In the genomic region with DNA sequence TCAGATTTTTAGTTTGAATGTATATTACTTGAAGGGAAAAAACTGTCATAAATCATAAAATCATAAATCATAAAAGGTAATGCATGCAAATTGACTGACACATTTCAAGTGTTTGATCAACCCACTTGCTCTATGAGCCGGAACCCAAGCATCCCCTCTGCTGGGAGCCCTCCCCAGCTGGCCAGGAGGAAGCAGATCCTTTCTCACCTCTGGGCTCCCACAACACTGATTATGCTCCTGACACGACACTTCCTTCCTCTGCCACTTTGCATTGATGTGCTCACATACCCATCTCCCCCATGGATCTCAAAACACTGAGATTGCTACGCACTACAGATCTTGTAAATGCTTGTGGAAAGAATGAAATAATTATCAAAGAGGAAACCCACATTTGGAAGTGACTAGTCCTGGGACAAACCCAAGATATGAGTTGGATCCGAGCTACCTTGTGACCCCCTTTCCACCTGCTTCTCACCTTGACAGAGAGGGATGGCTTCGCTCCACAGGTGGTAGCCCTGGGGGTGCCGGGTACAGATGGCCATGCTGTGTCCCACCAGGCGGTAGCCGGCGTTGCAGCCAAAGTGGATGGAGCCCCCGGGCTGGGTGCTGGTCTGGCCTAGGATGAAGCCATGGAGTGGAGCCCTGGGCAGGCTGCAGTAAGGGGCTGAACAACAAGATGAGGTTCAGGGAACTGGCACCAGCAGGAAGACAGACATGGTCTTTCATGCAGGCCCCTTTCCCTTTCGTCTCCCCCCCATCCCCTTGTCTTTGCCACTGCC, we compare ENCODE assay signal across 14 cellular contexts.
"Had no signal": no experiment of that assay in that cellular context is flagged by ENCODE, and none has a peak within 500 bp of the region (broad histone marks: within the 10 kb centered on the region; RNA-seq: fewer than 3 reads in every experiment).

No MANE protein-coding gene starts in this region.

- H3K4me3 ChIP-seq: esophagus muscularis mucosa, lower lobe of right lung, spleen, testis had no signal

- H3K9me3 ChIP-seq: lower lobe of right lung, spleen, testis had no signal

- H3K27ac ChIP-seq: lower lobe of right lung, testis had no signal

- DNase-seq: activated CD4-positive, alpha-beta memory T cell treated with anti-CD3 and anti-CD28 coated beads, Interleukin-2, amount 10 ng/mL, durations not matched to agents 7 days and 5 days; activated CD4-positive, alpha-beta T cell treated with anti-CD3 and anti-CD28 coated beads for 48 hours; activated CD4-positive, CD25-positive, alpha-beta regulatory T cell; activated CD8-positive, alpha-beta memory T cell treated with anti-CD3 and anti-CD28 coated beads, Interleukin-2, amount 10 ng/mL, durations not matched to agents 7 days and 5 days; effector CD8-positive, alpha-beta T cell; immature natural killer cell; lower lobe of right lung; midbrain; spleen; stimulated activated CD4-positive, alpha-beta T cell treated with anti-CD3 and anti-CD28 coated beads, Interleukin-4, amount 100 ng/mL, for 4 hours; T-helper 9 cell; testis had no signal

- ATAC-seq: activated CD8-positive, alpha-beta memory T cell treated with anti-CD3 and anti-CD28 coated beads, Interleukin-2, amount 10 ng/mL, durations not matched to agents 7 days and 5 days; stimulated activated memory B cell treated with anti-CD40 and anti-IgM and Interleukin-4, amounts not matched to agents 10 μg/mL and 1 μg/mL and 100 μg/mL, for 72 hours had no signal

- H3K36me3 ChIP-seq: esophagus muscularis mucosa, lower lobe of right lung, spleen had no signal

- H3K27me3 ChIP-seq: esophagus muscularis mucosa, testis had no signal
